In genomic region chr17:75031972-75032895, GRCh38 we compare ENCODE assay signal across 1 cellular context.
TF ChIP-seq lines count a peak whose summit lies in the region.

No MANE protein-coding gene starts in this region.

TF ChIP-seq in GM12878, 131 proteins besides CTCF, POLR2A, EP300 and RAD21:
- TF ChIP-seq CREM (IDR thresholded peaks at IDR 0.05; ENCODE audit: low read depth) = peak; percentile 59; the same call in 1 of the 2 replicates
- TF ChIP-seq IKZF1 (conservative IDR thresholded peaks at IDR 0.05) = peak; percentile 38; the same call in 1 of the 2 replicates
- peak; percentile 9; the same call in 1 of the 2 replicates for TF ChIP-seq PKNOX1 (IDR thresholded peaks at IDR 0.05)
- peak; percentile 15 for TF ChIP-seq USF1 (IDR thresholded peaks at IDR 0.05; ENCODE audit: borderline replicate concordance, extremely low read length, insufficient read depth, low read depth, low read length)
- TF ChIP-seq NR2F1 (conservative IDR thresholded peaks at IDR 0.05) = no peak
- TF ChIP-seq IKZF2 (IDR thresholded peaks at IDR 0.05) = no peak
- no peak for TF ChIP-seq PML (IDR thresholded peaks at IDR 0.05; ENCODE audit: low read length)
- peak; percentile 87 for TF ChIP-seq CREB1 (IDR thresholded peaks at IDR 0.05; ENCODE audit: low read depth)
- peak; percentile 62; the same call in 1 of the 2 replicates for TF ChIP-seq RUNX3 (IDR thresholded peaks at IDR 0.05; ENCODE audit: low read length)
- peak; percentile 66; the same call in 1 of the 2 replicates for TF ChIP-seq HDGF (IDR thresholded peaks at IDR 0.05)
- no peak for TF ChIP-seq CEBPB (IDR thresholded peaks at IDR 0.05; ENCODE audit: borderline replicate concordance in 1 of 2, low read depth in 2 of 2, low read length in 2 of 2)
- TF ChIP-seq SIN3A (IDR thresholded peaks at IDR 0.05; ENCODE audit: low read depth, low read length) = 0 out of 2 replicates have a peak, but pooled peaks have one; percentile 49
- TF ChIP-seq YY1 (IDR thresholded peaks at IDR 0.05; ENCODE audit: low read depth, low read length) = no peak
- 0 out of 2 replicates have a peak, but pooled peaks have one; percentile 13 for TF ChIP-seq ATF7 (IDR thresholded peaks at IDR 0.05; ENCODE audit: low read depth)
- peak; percentile 39; the same call in 1 of the 2 replicates for TF ChIP-seq RAD51 (IDR thresholded peaks at IDR 0.05)
- no peak for TF ChIP-seq E2F8 (IDR thresholded peaks at IDR 0.05; ENCODE audit: low read depth, partially characterized antibody)
